Comparison of ENCODE assay signal across 10 cellular contexts in genomic region chr15:100973351-100974034, GRCh38. TPM values are rescaled to one million over a fixed set of nuclear protein-coding genes. Genes with fewer than 3 reads are reported as not detected.
DNase-seq lines count a peak whose midpoint lies in the region; ATAC-seq and TF ChIP-seq lines count a peak whose summit lies in the region.
"Had no signal": no experiment of that assay in that cellular context is flagged by ENCODE, and none has a peak within 500 bp of the region (broad histone marks: within the 10 kb centered on the region; RNA-seq: fewer than 3 reads in every experiment).

No MANE protein-coding gene starts in this region.

- H3K27ac Mint-ChIP-seq in stimulated activated naive B cell treated with anti-CD40 and anti-IgM and Interleukin-4, amounts not matched to agents 10 μg/mL and 1 μg/mL and 100 μg/mL, for 72 hours: no peak overlapping the region
- H3K27ac Mint-ChIP-seq: activated naive CD8-positive, alpha-beta T cell had no signal

- H3K36me3 ChIP-seq in duodenal mucosa (ENCODE audit: control insufficient read depth in 1 of 2, insufficient read depth in 2 of 2, low read length in 2 of 2) (peaks cover 4 to 5% of the 10 kb centered on the region in 2 donors), left lung (peaks cover 0 to 6% of the 10 kb centered on the region in 2 donors)

- H3K27ac ChIP-seq in duodenal mucosa (ENCODE audit: low read depth, low read length) (no peak overlapping the region), left lung (no peak overlapping the region)
- H3K27ac ChIP-seq: 22Rv1 had no signal

- H3K4me3 Mint-ChIP-seq in stimulated activated naive B cell treated with anti-CD40 and anti-IgM and Interleukin-4, amounts not matched to agents 10 μg/mL and 1 μg/mL and 100 μg/mL, for 72 hours: peak overlapping the region; percentile 79 to 81

- peak overlapping the region; percentile 53 to 56 for H3K4me3 ChIP-seq in duodenal mucosa (ENCODE audit: low read depth in 1 of 2, low read length in 2 of 2)
- peak overlapping the region; percentile 11 to 18 for H3K4me3 ChIP-seq in left lung

- intact Hi-C loops in left lung (cut with DNase I): no loop called here

- no peaks in the 10 kb centered on the region for H3K9me3 Mint-ChIP-seq in stimulated activated naive B cell treated with anti-CD40 and anti-IgM and Interleukin-4, amounts not matched to agents 10 μg/mL and 1 μg/mL and 100 μg/mL, for 72 hours

- H3K36me3 Mint-ChIP-seq in stimulated activated naive B cell treated with anti-CD40 and anti-IgM and Interleukin-4, amounts not matched to agents 10 μg/mL and 1 μg/mL and 100 μg/mL, for 72 hours: peaks cover 23 to 61% of the 10 kb centered on the region in 2 donors
- H3K36me3 Mint-ChIP-seq: activated naive CD8-positive, alpha-beta T cell had no signal

- H3K4me1 ChIP-seq in duodenal mucosa (ENCODE audit: control insufficient read depth in 1 of 2, insufficient read depth in 2 of 2, low read length in 2 of 2): no peaks in the 10 kb centered on the region
- peaks cover 0 to 11% of the 10 kb centered on the region in 2 donors for H3K4me1 ChIP-seq in left lung

- peak; percentile 70 for ATAC-seq in left lung
- peak; percentile 72 to 82 for ATAC-seq in stimulated activated naive B cell treated with anti-CD40 and anti-IgM and Interleukin-4, amounts not matched to agents 10 μg/mL and 1 μg/mL and 100 μg/mL, for 72 hours (replicated peaks)

- no peaks in the 10 kb centered on the region for H3K9me3 ChIP-seq in duodenal mucosa (ENCODE audit: control insufficient read depth in 1 of 2, low read length in 2 of 2)
- no peaks in the 10 kb centered on the region for H3K9me3 ChIP-seq in left lung

- DNase-seq in DMS53 (lab: John Stamatoyannopoulos, UW): peak; percentile 29
- DNase-seq in DMS53 treated with DMSO at 0.1 percent for 48 hours (lab: John Stamatoyannopoulos, UW; ENCODE audit: unreplicated experiment): no peak
- DNase-seq in left lung: peak in 1 of 2 donors; percentile 75
- no peak for DNase-seq in stimulated activated naive B cell treated with anti-CD40 and anti-IgM and Interleukin-4, amounts not matched to agents 10 μg/mL and 1 μg/mL and 100 μg/mL, for 72 hours
- no peak for DNase-seq in NCI-H510A treated with DMSO at 0.1 percent for 48 hours (lab: John Stamatoyannopoulos, UW)
- DNase-seq in NCI-H1436 treated with DMSO at 0.1 percent for 48 hours (lab: John Stamatoyannopoulos, UW): no peak
- no peak for DNase-seq in SW480 (ENCODE audit: low spot score)

- no peak overlapping the region for H3K9ac ChIP-seq in duodenal mucosa (ENCODE audit: low read depth in 1 of 2, low read length in 2 of 2)

- peaks cover 11 to 19% of the 10 kb centered on the region in 2 donors for H3K27me3 Mint-ChIP-seq in stimulated activated naive B cell treated with anti-CD40 and anti-IgM and Interleukin-4, amounts not matched to agents 10 μg/mL and 1 μg/mL and 100 μg/mL, for 72 hours

- H3K4me1 Mint-ChIP-seq in stimulated activated naive B cell treated with anti-CD40 and anti-IgM and Interleukin-4, amounts not matched to agents 10 μg/mL and 1 μg/mL and 100 μg/mL, for 72 hours: peaks cover 7 to 20% of the 10 kb centered on the region in 2 donors

- H3K27me3 ChIP-seq in duodenal mucosa (ENCODE audit: control insufficient read depth in 1 of 2, insufficient read depth in 2 of 2, low read length in 2 of 2) (peaks cover 4 to 5% of the 10 kb centered on the region in 2 donors), left lung (peaks cover 17 to 30% of the 10 kb centered on the region in 2 donors)

- no peak for TF ChIP-seq CTCF in left lung (IDR thresholded peaks at IDR 0.05)

RNA-seq across cellular contexts. Expression of gene LRRK1, which starts 54.3 kb away (rescaled TPM):
- total RNA-seq in left lung: 10 to 100 TPM; 23.1 to 24.2 TPM
